In genomic region chr11:35875063-35875462, GRCh38 we compare ENCODE assay signal across 23 cellular contexts.
"Had no signal": no experiment of that assay in that cellular context is flagged by ENCODE, and none has a peak within 500 bp of the region (broad histone marks: within the 10 kb centered on the region; RNA-seq: fewer than 3 reads in every experiment).

No MANE protein-coding gene starts in this region.

- H3K4me1 Mint-ChIP-seq: naive thymus-derived CD4-positive, alpha-beta T cell; nephron progenitor cell had no signal

- H3K27me3 ChIP-seq: esophagus squamous epithelium, foreskin keratinocyte, hepatocyte, neutrophil, right lobe of liver, stomach, uterus had no signal

- H3K36me3 ChIP-seq: esophagus squamous epithelium, neutrophil, right lobe of liver, stomach, uterus had no signal

- H3K9me3 Mint-ChIP-seq: type B pancreatic cell had no signal

- H3K27ac Mint-ChIP-seq: naive thymus-derived CD4-positive, alpha-beta T cell; nephron progenitor cell; type B pancreatic cell had no signal

- H3K4me2 ChIP-seq: hepatocyte had no signal

- H3K4me1 ChIP-seq: foreskin keratinocyte, psoas muscle, right lobe of liver, stomach, uterus had no signal

- DNase-seq: effector memory CD4-positive, alpha-beta T cell; esophagus squamous epithelium; foreskin keratinocyte; head of caudate nucleus; left colon; left ventricle myocardium superior; mesendoderm; naive thymus-derived CD4-positive, alpha-beta T cell; nephron progenitor cell; psoas muscle; retina; right lobe of liver; stimulated activated CD4-positive, alpha-beta T cell treated with anti-CD3 and anti-CD28 coated beads, Interleukin-2, amount 100 ng/mL, for 24 hours; stimulated activated CD4-positive, alpha-beta T cell treated with anti-CD3 and anti-CD28 coated beads, Interleukin-4, amount 100 ng/mL, for 4 hours; stimulated activated naive CD4-positive, alpha-beta T cell; stomach; substantia nigra; uterus had no signal

- H3K27ac ChIP-seq: epithelial cell of prostate, esophagus squamous epithelium, foreskin keratinocyte, hepatocyte, neutrophil, psoas muscle, right lobe of liver, skin epidermis, stomach, uterus had no signal

- H3K4me3 Mint-ChIP-seq: naive thymus-derived CD4-positive, alpha-beta T cell; nephron progenitor cell; type B pancreatic cell had no signal

- H3K79me2 ChIP-seq: hepatocyte had no signal

- H2AFZ ChIP-seq: hepatocyte had no signal

- H3K4me3 ChIP-seq: esophagus squamous epithelium, hepatocyte, psoas muscle, right lobe of liver, skin epidermis, stomach, uterus had no signal

- H3K27me3 Mint-ChIP-seq: type B pancreatic cell had no signal

- ATAC-seq: foreskin keratinocyte; left colon; left ventricle myocardium superior; naive thymus-derived CD4-positive, alpha-beta T cell; psoas muscle; right lobe of liver had no signal

- H3K36me3 Mint-ChIP-seq: naive thymus-derived CD4-positive, alpha-beta T cell; type B pancreatic cell had no signal

- H3K9me3 ChIP-seq: esophagus squamous epithelium, neutrophil, psoas muscle, right lobe of liver, stomach, uterus had no signal
